Comparison of ENCODE assay signal across 2 cellular contexts in genomic region chr7:143341842-143342241, GRCh38.
TF ChIP-seq lines count a peak whose summit lies in the region.

No MANE protein-coding gene starts in this region.

TF ChIP-seq in GM23338, 12 proteins besides CTCF, POLR2A, EP300 and RAD21:
- TF ChIP-seq POLR2AphosphoS5 (IDR thresholded peaks at IDR 0.05; ENCODE audit: low read depth) (no peak), ZNF114 (CRISPR knock-in tag; IDR thresholded peaks at IDR 0.05) (no peak), ZNF331 (CRISPR knock-in tag; IDR thresholded peaks at IDR 0.05; ENCODE audit: low read depth) (no peak), JUNB (IDR thresholded peaks at IDR 0.05; ENCODE audit: unreplicated experiment) (no peak), STAT1 (IDR thresholded peaks at IDR 0.05; ENCODE audit: unreplicated experiment) (no peak), NANOG (IDR thresholded peaks at IDR 0.05; ENCODE audit: borderline replicate concordance) (no peak), EZH2phosphoT487 (IDR thresholded peaks at IDR 0.05; ENCODE audit: unreplicated experiment) (no peak), EZH2 (IDR thresholded peaks at IDR 0.05; ENCODE audit: low read depth, unreplicated experiment) (no peak), ZNF462 (CRISPR knock-in tag; IDR thresholded peaks at IDR 0.05) (no peak), ETS1 (IDR thresholded peaks at IDR 0.05) (no peak), CREB1 (CRISPR knock-in tag; IDR thresholded peaks at IDR 0.05; ENCODE audit: low read depth) (no peak)
- TF ChIP-seq, protein P1, sequence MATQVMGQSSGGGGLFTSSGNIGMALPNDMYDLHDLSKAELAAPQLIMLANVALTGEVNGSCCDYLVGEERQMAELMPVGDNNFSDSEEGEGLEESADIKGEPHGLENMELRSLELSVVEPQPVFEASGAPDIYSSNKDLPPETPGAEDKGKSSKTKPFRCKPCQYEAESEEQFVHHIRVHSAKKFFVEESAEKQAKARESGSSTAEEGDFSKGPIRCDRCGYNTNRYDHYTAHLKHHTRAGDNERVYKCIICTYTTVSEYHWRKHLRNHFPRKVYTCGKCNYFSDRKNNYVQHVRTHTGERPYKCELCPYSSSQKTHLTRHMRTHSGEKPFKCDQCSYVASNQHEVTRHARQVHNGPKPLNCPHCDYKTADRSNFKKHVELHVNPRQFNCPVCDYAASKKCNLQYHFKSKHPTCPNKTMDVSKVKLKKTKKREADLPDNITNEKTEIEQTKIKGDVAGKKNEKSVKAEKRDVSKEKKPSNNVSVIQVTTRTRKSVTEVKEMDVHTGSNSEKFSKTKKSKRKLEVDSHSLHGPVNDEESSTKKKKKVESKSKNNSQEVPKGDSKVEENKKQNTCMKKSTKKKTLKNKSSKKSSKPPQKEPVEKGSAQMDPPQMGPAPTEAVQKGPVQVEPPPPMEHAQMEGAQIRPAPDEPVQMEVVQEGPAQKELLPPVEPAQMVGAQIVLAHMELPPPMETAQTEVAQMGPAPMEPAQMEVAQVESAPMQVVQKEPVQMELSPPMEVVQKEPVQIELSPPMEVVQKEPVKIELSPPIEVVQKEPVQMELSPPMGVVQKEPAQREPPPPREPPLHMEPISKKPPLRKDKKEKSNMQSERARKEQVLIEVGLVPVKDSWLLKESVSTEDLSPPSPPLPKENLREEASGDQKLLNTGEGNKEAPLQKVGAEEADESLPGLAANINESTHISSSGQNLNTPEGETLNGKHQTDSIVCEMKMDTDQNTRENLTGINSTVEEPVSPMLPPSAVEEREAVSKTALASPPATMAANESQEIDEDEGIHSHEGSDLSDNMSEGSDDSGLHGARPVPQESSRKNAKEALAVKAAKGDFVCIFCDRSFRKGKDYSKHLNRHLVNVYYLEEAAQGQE (IDR thresholded peaks at IDR 0.05; ENCODE audit: unreplicated experiment): no peak

TF ChIP-seq in IMR-90, 13 proteins besides CTCF, POLR2A, EP300 and RAD21:
- no peak for TF ChIP-seq MAZ (IDR thresholded peaks at IDR 0.05; ENCODE audit: borderline replicate concordance, low read depth, low read length)
- TF ChIP-seq BHLHE40 (IDR thresholded peaks at IDR 0.05; ENCODE audit: low read depth, low read length): no peak
- TF ChIP-seq CHD1 (IDR thresholded peaks at IDR 0.05; ENCODE audit: low read depth, low read length): no peak
- TF ChIP-seq NFE2L2 (IDR thresholded peaks at IDR 0.05; ENCODE audit: low read depth, low read length): no peak
